8 cellular contexts compared by ENCODE assay signal in the genomic region with DNA sequence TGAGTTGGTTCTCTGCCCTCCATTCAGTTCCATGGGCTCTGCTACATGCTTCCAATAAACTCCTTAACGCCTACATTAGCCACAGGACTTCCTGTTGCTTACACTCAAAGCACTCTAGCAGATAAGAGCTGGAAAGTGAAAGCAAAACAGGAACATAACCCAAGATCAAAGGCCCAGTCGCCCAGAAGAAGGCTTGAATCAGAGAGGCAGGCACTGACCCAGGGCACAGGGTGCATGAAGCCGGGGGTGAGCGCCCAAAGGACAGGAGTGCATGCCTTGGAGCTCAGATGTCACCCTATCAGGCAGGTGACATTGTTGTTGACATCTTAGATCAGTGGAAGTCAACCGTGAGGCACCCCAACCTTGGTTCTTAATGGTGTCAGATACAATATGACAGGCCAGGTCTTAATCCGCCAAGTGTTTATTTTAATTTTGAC.
DNase-seq lines count a peak whose midpoint lies in the region; ATAC-seq and TF ChIP-seq lines count a peak whose summit lies in the region.

No MANE protein-coding gene starts in this region.

- H3K36me3 ChIP-seq in GM06990 (ENCODE audit: control insufficient read depth, insufficient read depth, low read length), result no peaks in the 10 kb centered on the region

- CTCF ChIA-PET in activated CD8-positive, alpha-beta T cell treated with anti-CD3 and anti-CD28 coated beads, Interleukin-2, amount 10 ng/mL, durations not matched to agents 7 days and 5 days (lab: Charles Lee), result interaction anchor here (0.6 to 4.0 kb wide), 12 partner anchors 8 to 1066 kb away, joined by 3 to 25 read pairs (median 4); a partner anchor contains a TSS

- H3K27me3 ChIP-seq in GM06990 (replicated peaks; ENCODE audit: control insufficient read depth, insufficient read depth, low read length), result no peaks in the 10 kb centered on the region

- peak overlapping the region; percentile 94 for H3K27ac Mint-ChIP-seq in activated CD8-positive, alpha-beta T cell treated with anti-CD3 and anti-CD28 coated beads, Interleukin-2, amount 10 ng/mL, durations not matched to agents 7 days and 5 days
- peak overlapping the region; percentile 83 to 93 (median 90) for H3K27ac Mint-ChIP-seq in immature natural killer cell

- H3K9me3 Mint-ChIP-seq in activated CD8-positive, alpha-beta T cell treated with anti-CD3 and anti-CD28 coated beads, Interleukin-2, amount 10 ng/mL, durations not matched to agents 7 days and 5 days (ENCODE audit: insufficient read depth), result no peaks in the 10 kb centered on the region
- H3K9me3 Mint-ChIP-seq in immature natural killer cell, result no peaks in the 10 kb centered on the region

- H3K27me3 Mint-ChIP-seq in activated CD8-positive, alpha-beta T cell treated with anti-CD3 and anti-CD28 coated beads, Interleukin-2, amount 10 ng/mL, durations not matched to agents 7 days and 5 days (ENCODE audit: low read depth), result no peaks in the 10 kb centered on the region
- peaks cover 0 to 2% (median 1%) of the 10 kb centered on the region in 3 donors for H3K27me3 Mint-ChIP-seq in immature natural killer cell (ENCODE audit: low read depth in 3 of 3)

- H3K36me3 Mint-ChIP-seq in activated CD8-positive, alpha-beta T cell treated with anti-CD3 and anti-CD28 coated beads, Interleukin-2, amount 10 ng/mL, durations not matched to agents 7 days and 5 days (ENCODE audit: low read depth), result peaks cover 8% of the 10 kb centered on the region
- H3K36me3 Mint-ChIP-seq in immature natural killer cell, result peaks cover 0 to 14% (median 6%) of the 10 kb centered on the region in 3 donors

- H3K4me3 ChIP-seq in GM06990 (replicated peaks; ENCODE audit: low read depth, low read length), result no peak overlapping the region
- H3K4me3 ChIP-seq in NB4 (ENCODE audit: low read depth, low read length), result no peak overlapping the region

- H3K4me3 Mint-ChIP-seq in activated CD8-positive, alpha-beta T cell treated with anti-CD3 and anti-CD28 coated beads, Interleukin-2, amount 10 ng/mL, durations not matched to agents 7 days and 5 days, result peak overlapping the region; percentile 57
- H3K4me3 Mint-ChIP-seq in immature natural killer cell, result peak overlapping the region; percentile 69 to 80 (median 74)

- no peak for TF ChIP-seq POLR2A in NB4 (IDR thresholded peaks at IDR 0.05; ENCODE audit: extremely low read depth, insufficient read length)

- DNase-seq in GM06990 (ENCODE audit: extremely low read depth, insufficient read length) (peak; percentile 80), H4 (ENCODE audit: low spot score) (peak; percentile 86), NB4 (ENCODE audit: low read depth) (peak; percentile 89), immature natural killer cell (peak; percentile 73 to 76 (median 74)), ureter (ENCODE audit: low spot score) (peak; percentile 41), 8988T (no peak), DMS114 treated with DMSO at 0.1 percent for 48 hours (lab: John Stamatoyannopoulos, UW; ENCODE audit: unreplicated experiment) (no peak)
- peak; percentile 82 for DNase-seq in activated CD8-positive, alpha-beta T cell treated with anti-CD3 and anti-CD28 coated beads, Interleukin-2, amount 10 ng/mL, durations not matched to agents 7 days and 5 days

- no peak for TF ChIP-seq CTCF in GM06990 (IDR thresholded peaks at IDR 0.05; ENCODE audit: insufficient read depth, low read length, poor library complexity, severe bottlenecking)
- no peak for TF ChIP-seq CTCF in NB4 (IDR thresholded peaks at IDR 0.05; ENCODE audit: low read depth, low read length)

- peaks cover 49% of the 10 kb centered on the region for H3K4me1 Mint-ChIP-seq in activated CD8-positive, alpha-beta T cell treated with anti-CD3 and anti-CD28 coated beads, Interleukin-2, amount 10 ng/mL, durations not matched to agents 7 days and 5 days (ENCODE audit: low read depth)
- H3K4me1 Mint-ChIP-seq in immature natural killer cell, result peaks cover 29 to 40% of the 10 kb centered on the region in 2 donors

- POLR2A ChIA-PET in activated CD8-positive, alpha-beta T cell treated with anti-CD3 and anti-CD28 coated beads, Interleukin-2, amount 10 ng/mL, durations not matched to agents 7 days and 5 days (lab: Charles Lee), result interaction anchor here (0.6 to 1.2 kb wide), 7 partner anchors 19 to 39 kb away, joined by 3 to 4 read pairs (median 4); no protein-coding TSS in a partner anchor

- ATAC-seq in activated CD8-positive, alpha-beta T cell treated with anti-CD3 and anti-CD28 coated beads, Interleukin-2, amount 10 ng/mL, durations not matched to agents 7 days and 5 days, result peak; percentile 99

Comparison
In these comparisons a context has a peak if more than half of its experiments do, and no peak if none do; other contexts are left out.
1. DNase-seq: peak in GM06990 (single experiment), H4 (single experiment), NB4 (single experiment), activated CD8-positive, alpha-beta T cell treated with anti-CD3 and anti-CD28 coated beads, Interleukin-2, amount 10 ng/mL, durations not matched to agents 7 days and 5 days (single experiment), immature natural killer cell (3 of 3) and ureter (single experiment); none in 8988T (single experiment) and DMS114 treated with DMSO at 0.1 percent for 48 hours (single experiment).